21 cellular contexts compared by ENCODE assay signal in genomic region chr7:155774947-155775346, GRCh38. TPM values are rescaled to one million over a fixed set of nuclear protein-coding genes. Genes with fewer than 3 reads are reported as not detected.
"Had no signal": no experiment of that assay in that cellular context is flagged by ENCODE, and none has a peak within 500 bp of the region (broad histone marks: within the 10 kb centered on the region; RNA-seq: fewer than 3 reads in every experiment).

No MANE protein-coding gene starts in this region.

- H3K4me1 Mint-ChIP-seq: neural crest cell had no signal

- ATAC-seq: esophagus mucosa; gastroesophageal sphincter; left lobe of liver; naive thymus-derived CD4-positive, alpha-beta T cell; stimulated activated naive CD8-positive, alpha-beta T cell treated with anti-CD3 and anti-CD28 coated beads, Interleukin-15, Interleukin-2, amounts not matched to agents 100 U/mL and 50 U/mL, for 24 hours had no signal

- H3K27ac ChIP-seq: dorsolateral prefrontal cortex, gastroesophageal sphincter, suprapubic skin, thyroid gland, upper lobe of left lung, vagina had no signal

- H3K4me3 ChIP-seq: dorsolateral prefrontal cortex, gastroesophageal sphincter, suprapubic skin, thyroid gland, upper lobe of left lung, vagina had no signal

- H3K27me3 Mint-ChIP-seq: naive thymus-derived CD4-positive, alpha-beta T cell had no signal

- H3K27me3 ChIP-seq: dorsolateral prefrontal cortex, gastroesophageal sphincter, suprapubic skin, thyroid gland, upper lobe of left lung, vagina had no signal

- H3K4me1 ChIP-seq: thyroid gland, upper lobe of left lung had no signal

- H3K27ac Mint-ChIP-seq: naive thymus-derived CD4-positive, alpha-beta T cell had no signal

- H3K9me3 ChIP-seq: gastroesophageal sphincter, suprapubic skin, thyroid gland, upper lobe of left lung, vagina had no signal

- DNase-seq: cortex of kidney; dorsolateral prefrontal cortex; effector CD8-positive, alpha-beta T cell; foreskin fibroblast; glutamatergic neuron; islet precursor cell; mammary epithelial cell; naive thymus-derived CD4-positive, alpha-beta T cell; small intestine; stimulated activated CD4-positive, alpha-beta T cell treated with anti-CD3 and anti-CD28 coated beads, Interleukin-12 subunit alpha, Interleukin-12 subunit beta, amount 100 ng/mL, for 4 hours; stimulated activated naive CD8-positive, alpha-beta T cell treated with anti-CD3 and anti-CD28 coated beads, Interleukin-15, Interleukin-2, amounts not matched to agents 100 U/mL and 50 U/mL, for 24 hours; thyroid gland; upper lobe of left lung had no signal

- H3K4me3 Mint-ChIP-seq: naive thymus-derived CD4-positive, alpha-beta T cell; neural crest cell had no signal

- H3K9me3 Mint-ChIP-seq: naive thymus-derived CD4-positive, alpha-beta T cell; neural crest cell had no signal

RNA-seq across cellular contexts. Expression of gene SHH, which starts 37.3 kb away (rescaled TPM):
- total RNA-seq: esophagus mucosa; mammary epithelial cell; mesenteric fat pad; naive thymus-derived CD4-positive, alpha-beta T cell; neural crest cell; thyroid gland had no signal
- polyA plus RNA-seq: fibroblast of lung; mammary epithelial cell; naive thymus-derived CD4-positive, alpha-beta T cell had no signal
